ENCODE assay signal across 8 cellular contexts in the genomic region with DNA sequence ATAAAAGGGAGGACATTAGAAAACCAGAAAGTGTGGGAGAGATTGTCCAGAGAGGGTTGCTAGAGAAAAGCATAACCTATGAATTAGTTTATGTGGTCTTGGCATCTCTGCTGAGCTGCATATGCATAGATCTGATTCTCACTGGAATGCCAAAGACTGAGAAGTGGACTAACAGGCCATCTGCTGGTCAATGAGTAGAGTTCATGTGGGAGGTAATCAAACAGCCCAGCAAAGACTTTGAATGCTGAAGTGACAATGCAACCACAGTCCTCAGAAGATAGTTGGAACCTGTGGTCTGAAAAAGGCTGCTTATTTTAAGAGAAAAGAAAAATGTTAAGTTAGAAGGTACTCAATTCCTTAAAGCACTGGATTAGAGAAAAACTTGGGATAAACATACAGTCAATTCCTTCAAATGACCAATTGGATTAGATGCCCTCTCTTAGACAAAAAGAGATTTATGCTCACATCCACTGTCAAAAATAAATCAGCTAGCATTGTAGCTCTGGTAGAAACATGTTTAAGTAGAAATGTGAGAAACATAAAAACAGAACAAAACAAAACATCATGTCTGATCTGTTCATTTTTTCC.
A peak's percentile ranks its signal among the peaks of the same experiment; 100 is the strongest.
DNase-seq lines count a peak whose midpoint lies in the region; ATAC-seq, FAIRE-seq and TF ChIP-seq lines count a peak whose summit lies in the region.

No MANE protein-coding gene starts in this region.

- no peaks in the 10 kb centered on the region for H3K36me3 Mint-ChIP-seq in brain

- FAIRE-seq in GM12892 (lab: Jason Lieb, UNC): no peak

- ATAC-seq in GM21786 (IDR thresholded peaks at IDR 0.05; ENCODE audit: unreplicated experiment) (peak; percentile 78), HG02610 (IDR thresholded peaks at IDR 0.05; ENCODE audit: unreplicated experiment) (no peak), GM19023 (IDR thresholded peaks at IDR 0.05; ENCODE audit: unreplicated experiment) (no peak)

- no peak overlapping the region for H3K27ac Mint-ChIP-seq in brain

- no peaks in the 10 kb centered on the region for H3K27me3 Mint-ChIP-seq in brain

- H3K9me3 Mint-ChIP-seq in brain: peaks cover 0 to 3% (median 0%) of the 10 kb centered on the region in 5 experiments

- no peak overlapping the region for H3K4me3 Mint-ChIP-seq in brain

- TF ChIP-seq CTCF in brain (conservative IDR thresholded peaks at IDR 0.05): peak; percentile 57 to 62

- no peak for TF ChIP-seq POLR2A in GM12892 (IDR thresholded peaks at IDR 0.05; ENCODE audit: low read depth, low read length)

- peak; percentile 38 for DNase-seq in DMS153 treated with DMSO at 0.1 percent for 48 hours (lab: John Stamatoyannopoulos, UW; ENCODE audit: unreplicated experiment)
- peak; percentile 42 for DNase-seq in NCI-H2081 treated with DMSO at 0.1 percent for 48 hours (lab: John Stamatoyannopoulos, UW)
- DNase-seq in pons (ENCODE audit: low spot score): peak; percentile 70
- no peak for DNase-seq in GM12892 (ENCODE audit: insufficient read length)

- no peaks in the 10 kb centered on the region for H3K4me1 Mint-ChIP-seq in brain
